16 cellular contexts compared by ENCODE assay signal in the genomic region with DNA sequence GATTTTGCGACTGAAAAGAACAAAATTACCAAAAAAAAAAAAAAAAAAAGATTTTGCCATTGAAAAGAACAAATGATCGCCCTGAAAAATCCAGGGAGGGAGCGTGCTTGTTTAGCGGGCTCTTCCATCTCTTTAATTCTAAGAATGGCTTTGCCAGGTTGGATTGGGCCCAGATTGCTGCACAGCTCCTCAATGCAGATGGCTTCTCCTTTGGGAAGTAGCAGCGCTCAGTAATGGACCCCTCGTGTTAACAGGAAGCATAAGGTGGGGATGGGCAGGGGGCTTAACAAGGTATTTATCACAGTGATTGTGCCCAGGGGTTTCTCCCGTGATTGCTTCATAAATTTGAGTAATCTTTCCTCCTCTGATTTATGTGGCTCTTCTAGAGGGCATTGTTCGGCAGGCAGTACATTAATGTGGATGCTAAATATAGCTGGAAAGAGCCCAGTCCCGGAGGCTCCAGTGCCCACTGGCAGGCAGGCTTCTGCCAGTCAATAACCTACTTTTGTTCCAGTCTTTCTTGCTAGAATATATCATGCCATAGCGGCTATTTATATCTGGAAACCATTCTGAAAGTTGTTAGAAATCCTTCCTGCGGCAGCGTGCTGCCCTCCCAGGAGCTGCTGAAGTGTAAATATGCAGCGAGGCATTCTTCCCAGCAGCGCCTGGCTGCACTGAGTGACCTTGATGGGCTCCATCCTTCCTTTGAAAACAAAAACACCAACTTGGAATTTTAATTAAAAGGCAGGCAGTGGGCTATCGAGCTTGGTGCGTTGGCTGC.
DNase-seq lines count a peak whose midpoint lies in the region; ATAC-seq and TF ChIP-seq lines count a peak whose summit lies in the region.
"Had no signal": no experiment of that assay in that cellular context is flagged by ENCODE, and none has a peak within 500 bp of the region (broad histone marks: within the 10 kb centered on the region; RNA-seq: fewer than 3 reads in every experiment).

No MANE protein-coding gene starts in this region.

- H3K4me3 ChIP-seq in dorsolateral prefrontal cortex (peak overlapping the region in 57 of 59 donors; percentile 0 to 59 (median 37)), esophagus squamous epithelium (no peak overlapping the region)
- H3K4me3 ChIP-seq: A549, MG63 had no signal

- no peak for ATAC-seq in HG03342 (IDR thresholded peaks at IDR 0.05; ENCODE audit: unreplicated experiment)
- ATAC-seq: A549; activated CD4-positive, alpha-beta T cell treated with anti-CD3 and anti-CD28 coated beads for 36 hours; activated T-cell treated with anti-CD3 and anti-CD28 coated beads, Interleukin-2, amount 50 U/mL, for 72 hours; Panc1 had no signal

- peak; percentile 2 to 51 for DNase-seq in NCI-H2081 (lab: John Stamatoyannopoulos, UW)
- DNase-seq in NCI-H2081 treated with DMSO at 0.1 percent for 48 hours (lab: John Stamatoyannopoulos, UW): no peak
- peak in 2 of 10 donors; percentile 29 to 75 for DNase-seq in dorsolateral prefrontal cortex
- peak; percentile 22 for DNase-seq in middle frontal gyrus (ENCODE audit: extremely low spot score, low spot score)
- no peak for DNase-seq in type B pancreatic cell (ENCODE audit: extremely low spot score, unreplicated experiment)
- DNase-seq in NCI-H82 treated with DMSO at 0.1 percent for 48 hours (lab: John Stamatoyannopoulos, UW; ENCODE audit: unreplicated experiment): no peak
- DNase-seq in esophagus squamous epithelium (lab: John Stamatoyannopoulos, UW): no peak
- DNase-seq: activated CD4-positive, alpha-beta T cell treated with anti-CD3 and anti-CD28 coated beads for 36 hours; activated T-cell treated with anti-CD3 and anti-CD28 coated beads, Interleukin-2, amount 50 U/mL, for 72 hours; COR-L47; foreskin fibroblast; MG63; NCI-H2227 treated with DMSO at 0.1 percent for 48 hours had no signal

- H3K4me3 Mint-ChIP-seq in type B pancreatic cell: peak overlapping the region; percentile 3
- H3K4me3 Mint-ChIP-seq: activated CD4-positive, alpha-beta T cell treated with anti-CD3 and anti-CD28 coated beads for 36 hours; activated T-cell treated with anti-CD3 and anti-CD28 coated beads, Interleukin-2, amount 50 U/mL, for 72 hours had no signal

- TF ChIP-seq POLR2A in esophagus squamous epithelium (IDR thresholded peaks at IDR 0.05): no peak

- H3K27me3 ChIP-seq in dorsolateral prefrontal cortex (peaks cover 0 to 5% (median 0%) of the 10 kb centered on the region in 45 donors), esophagus squamous epithelium (peaks cover 0 to 5% (median 0%) of the 10 kb centered on the region in 4 donors)
- H3K27me3 ChIP-seq: MG63 had no signal

- H3K27me3 Mint-ChIP-seq in type B pancreatic cell: peaks cover 11% of the 10 kb centered on the region

- no peaks in the 10 kb centered on the region for H3K9me3 Mint-ChIP-seq in type B pancreatic cell
- H3K9me3 Mint-ChIP-seq: activated T-cell treated with anti-CD3 and anti-CD28 coated beads, Interleukin-2, amount 50 U/mL, for 72 hours had no signal

- 42 to 43% methylated on average over 14 to 15 of the region's 16 CpGs for WGBS in esophagus squamous epithelium, 2 donors

- H3K4me1 Mint-ChIP-seq in type B pancreatic cell (ENCODE audit: unreplicated experiment): peaks cover 17% of the 10 kb centered on the region
- H3K4me1 Mint-ChIP-seq: activated CD4-positive, alpha-beta T cell treated with anti-CD3 and anti-CD28 coated beads for 36 hours had no signal

- no peaks in the 10 kb centered on the region for H3K9me3 ChIP-seq in esophagus squamous epithelium
- H3K9me3 ChIP-seq: A549, MG63 had no signal

- intact Hi-C loops in dorsolateral prefrontal cortex (cut with DNase I): no loop called here
- intact Hi-C loops in esophagus squamous epithelium (cut with DNase I): no loop called here

- H3K36me3 Mint-ChIP-seq in type B pancreatic cell: no peaks in the 10 kb centered on the region

- H3K4me1 ChIP-seq in esophagus squamous epithelium: peaks cover 0 to 9% (median 0%) of the 10 kb centered on the region in 3 donors
- H3K4me1 ChIP-seq: A549 had no signal

- no peaks in the 10 kb centered on the region for H3K36me3 ChIP-seq in esophagus squamous epithelium
- H3K36me3 ChIP-seq: MG63 had no signal

- TF ChIP-seq CTCF in dorsolateral prefrontal cortex (IDR thresholded peaks at IDR 0.05 in 54 of 56, conservative IDR thresholded peaks at IDR 0.05 in 2 of 56; ENCODE audit: low read depth in 1 of 56, partially characterized antibody in 56 of 56): no peak
- TF ChIP-seq CTCF in type B pancreatic cell (conservative IDR thresholded peaks at IDR 0.05): no peak
- TF ChIP-seq CTCF in esophagus squamous epithelium (IDR thresholded peaks at IDR 0.05): no peak

- H3K27ac ChIP-seq in dorsolateral prefrontal cortex (peak overlapping the region in 3 of 59 donors; percentile 21 to 72 (median 33)), esophagus squamous epithelium (no peak overlapping the region)
- H3K27ac ChIP-seq: A549 had no signal

- no peak overlapping the region for H3K27ac Mint-ChIP-seq in type B pancreatic cell
- H3K27ac Mint-ChIP-seq: activated CD4-positive, alpha-beta T cell treated with anti-CD3 and anti-CD28 coated beads for 36 hours; activated T-cell treated with anti-CD3 and anti-CD28 coated beads, Interleukin-2, amount 50 U/mL, for 72 hours had no signal

Comparison
In these comparisons a context has a peak if more than half of its experiments do, and no peak if none do; other contexts are left out.
1. DNase-seq: peak in NCI-H2081 (2 of 2) and middle frontal gyrus (single experiment); none in NCI-H2081 treated with DMSO at 0.1 percent for 48 hours (single experiment), type B pancreatic cell (single experiment), NCI-H82 treated with DMSO at 0.1 percent for 48 hours (single experiment) and esophagus squamous epithelium (single experiment).
2. H3K4me3 ChIP-seq: peak in dorsolateral prefrontal cortex (57 of 59); none in esophagus squamous epithelium (0 of 4).